Comparison of ENCODE assay signal across 9 cellular contexts in the genomic region with DNA sequence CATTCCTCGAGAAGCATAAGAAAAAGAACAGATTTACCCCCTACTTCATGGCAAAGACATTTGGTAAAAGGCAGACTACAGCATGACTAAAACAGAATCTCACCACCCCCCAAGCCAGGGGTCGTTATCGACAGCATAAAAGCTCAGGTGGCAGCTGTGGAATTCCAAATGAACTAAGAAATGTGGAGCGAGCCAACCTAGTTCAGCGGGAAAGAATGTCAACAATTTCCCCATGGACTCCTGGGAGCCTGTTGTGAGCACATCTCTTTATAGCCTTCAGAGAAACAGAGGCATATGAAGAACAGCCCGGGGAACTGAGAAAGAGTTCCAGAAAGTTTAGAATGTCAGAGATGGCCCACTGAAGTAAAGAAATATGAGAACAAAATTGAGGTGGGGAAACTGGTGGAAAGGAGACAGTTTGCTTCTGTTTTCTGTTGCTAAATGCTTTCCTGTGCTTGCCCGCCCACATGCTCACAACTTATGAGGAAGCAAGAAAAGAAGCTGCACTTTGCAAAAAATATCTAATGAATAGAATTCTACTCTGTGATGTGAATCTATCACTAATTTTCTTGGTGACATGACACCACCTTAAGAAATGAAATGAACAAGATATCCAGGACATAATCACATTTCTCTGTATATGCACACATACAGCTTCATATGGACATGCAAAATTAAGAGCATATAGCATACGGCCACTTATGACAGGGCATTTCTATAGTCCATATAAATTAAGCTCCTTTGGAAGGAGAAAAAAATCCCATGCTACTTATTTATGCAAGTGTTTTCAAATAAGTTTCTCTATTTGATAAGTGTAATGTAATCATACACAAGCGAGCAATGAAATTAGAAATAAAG.
DNase-seq lines count a peak whose midpoint lies in the region; ATAC-seq and TF ChIP-seq lines count a peak whose summit lies in the region.
"Had no signal": no experiment of that assay in that cellular context is flagged by ENCODE, and none has a peak within 500 bp of the region (broad histone marks: within the 10 kb centered on the region; RNA-seq: fewer than 3 reads in every experiment).

No MANE protein-coding gene starts in this region.

- H3K36me3 ChIP-seq in heart left ventricle (no peaks in the 10 kb centered on the region), body of pancreas (replicated peaks in 1 of 2; ENCODE audit: insufficient read depth in 1 of 2, low read depth in 2 of 2) (no peaks in the 10 kb centered on the region), lung (ENCODE audit: control insufficient read depth in 2 of 2, insufficient read depth in 2 of 2, low read length in 2 of 2) (no peaks in the 10 kb centered on the region)
- H3K36me3 ChIP-seq: upper lobe of left lung had no signal

- peak in 3 of 4 donors; percentile 54 to 78 (median 60) for ATAC-seq in heart left ventricle
- ATAC-seq in Right ventricle myocardium inferior: no peak
- peak; percentile 85 for ATAC-seq in body of pancreas
- peak; percentile 27 for ATAC-seq in lung (ENCODE audit: insufficient read depth, low FRiP score)
- no peak for ATAC-seq in HG03045 (IDR thresholded peaks at IDR 0.05; ENCODE audit: unreplicated experiment)
- ATAC-seq in HG03108 (IDR thresholded peaks at IDR 0.05; ENCODE audit: unreplicated experiment): no peak

- no peak for TF ChIP-seq POLR2A in heart left ventricle (IDR thresholded peaks at IDR 0.05)
- no peak for TF ChIP-seq POLR2A in body of pancreas (IDR thresholded peaks at IDR 0.05)

- H3K9me3 ChIP-seq in heart left ventricle: no peaks in the 10 kb centered on the region
- no peaks in the 10 kb centered on the region for H3K9me3 ChIP-seq in body of pancreas
- no peaks in the 10 kb centered on the region for H3K9me3 ChIP-seq in lung (ENCODE audit: control insufficient read depth in 2 of 2, insufficient read depth in 1 of 2, low read length in 1 of 2)
- H3K9me3 ChIP-seq: upper lobe of left lung had no signal

- H3K27ac ChIP-seq in heart left ventricle: peak overlapping the region in 5 of 12 donors; percentile 3 to 57 (median 47)
- peak overlapping the region in 2 of 4 donors; percentile 49 to 62 for H3K27ac ChIP-seq in body of pancreas
- no peak overlapping the region for H3K27ac ChIP-seq in lung (ENCODE audit: low read depth in 1 of 2, low read length in 1 of 2)
- H3K27ac ChIP-seq: upper lobe of left lung had no signal

- intact Hi-C loops in heart left ventricle (cut with DNase I) (no loop called here), Right ventricle myocardium inferior (cut with DNase I) (no loop called here), body of pancreas (cut with DNase I) (no loop called here)

- 29 to 33% (median 32%) methylated on average over 9 of the region's 9 CpGs for WGBS in heart left ventricle, 4 donors
- 44% methylated on average over 9 of the region's 9 CpGs for WGBS in body of pancreas, 2 donors
- 40 to 42% methylated on average over 9 of the region's 9 CpGs for WGBS in lung, 2 donors

- DNase-seq in heart left ventricle (peak in 1 of 5 donors; percentile 17), Right ventricle myocardium inferior (ENCODE audit: missing footprints) (no peak), body of pancreas (peak; percentile 7 to 22 (median 16)), lung (ENCODE audit: low spot score) (no peak), G401 (ENCODE audit: low spot score) (no peak)
- no peak for DNase-seq in central memory CD4-positive, alpha-beta T cell
- DNase-seq: upper lobe of left lung had no signal

- H3K27me3 ChIP-seq in heart left ventricle (no peaks in the 10 kb centered on the region), body of pancreas (no peaks in the 10 kb centered on the region), lung (ENCODE audit: control insufficient read depth, insufficient read depth) (peaks cover 2% of the 10 kb centered on the region)
- H3K27me3 ChIP-seq: upper lobe of left lung had no signal

- H3K4me3 ChIP-seq in heart left ventricle (no peak overlapping the region), body of pancreas (no peak overlapping the region), lung (no peak overlapping the region)
- H3K4me3 ChIP-seq: upper lobe of left lung had no signal

- H3K4me1 ChIP-seq in heart left ventricle (peaks cover 0 to 18% (median 0%) of the 10 kb centered on the region in 12 donors), body of pancreas (no peaks in the 10 kb centered on the region), lung (ENCODE audit: control insufficient read depth in 2 of 2, insufficient read depth in 2 of 2, low read length in 2 of 2) (peaks cover 1 to 6% of the 10 kb centered on the region in 2 donors)
- H3K4me1 ChIP-seq: upper lobe of left lung had no signal

- TF ChIP-seq CTCF in heart left ventricle (IDR thresholded peaks at IDR 0.05): no peak
- TF ChIP-seq CTCF in body of pancreas (IDR thresholded peaks at IDR 0.05): no peak
- TF ChIP-seq CTCF in lung (IDR thresholded peaks at IDR 0.05; ENCODE audit: control extremely low read depth, extremely low read depth): no peak

- in situ Hi-C loops in G401 (cut with HindIII; ENCODE audit: low sequenced_read_pairs): no loop called here

Comparison
In these comparisons a context has a peak if more than half of its experiments do, and no peak if none do; other contexts are left out.
1. ATAC-seq: peak in heart left ventricle (3 of 4), body of pancreas (single experiment) and lung (single experiment); none in Right ventricle myocardium inferior (single experiment), HG03045 (single experiment) and HG03108 (single experiment).
2. DNase-seq: peak in body of pancreas (4 of 4); none in Right ventricle myocardium inferior (single experiment), lung (single experiment), G401 (single experiment) and central memory CD4-positive, alpha-beta T cell (single experiment).